ENCODE assay signal across 8 cellular contexts in the genomic region with DNA sequence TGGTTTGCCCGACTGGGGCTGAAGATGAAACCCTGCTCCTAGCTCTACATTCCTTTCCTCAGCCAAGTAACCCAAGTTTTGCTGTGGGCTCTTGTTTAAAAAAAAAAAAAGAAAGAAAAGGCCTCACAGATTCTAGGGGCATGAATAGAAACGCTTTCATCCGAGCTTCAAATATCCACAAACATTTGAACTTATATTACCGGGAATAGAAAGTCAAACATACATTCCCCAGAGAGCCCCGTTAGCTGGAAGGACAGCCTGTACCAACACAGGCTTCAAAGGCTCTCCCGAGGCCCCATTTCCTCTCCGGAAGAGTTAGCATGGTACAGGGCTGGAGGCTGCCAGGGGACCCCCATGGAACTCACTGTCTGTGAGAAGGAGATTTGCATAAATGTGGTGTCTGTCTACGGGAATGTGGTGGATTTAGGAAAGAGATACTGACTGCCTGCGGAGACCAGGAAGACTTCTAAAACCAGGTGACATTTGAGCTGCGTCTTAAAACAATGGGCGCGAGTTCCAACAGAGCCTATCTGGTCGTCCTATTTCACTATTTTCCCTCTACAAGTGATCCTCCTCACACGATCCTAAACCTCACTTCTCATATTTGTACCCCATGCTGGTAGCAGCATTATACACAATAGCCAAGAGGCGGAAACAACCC. TPM values are rescaled to one million over a fixed set of nuclear protein-coding genes. Genes with fewer than 3 reads are reported as not detected.
A peak's percentile ranks its signal among the peaks of the same experiment; 100 is the strongest.
DNase-seq lines count a peak whose midpoint lies in the region; TF ChIP-seq lines count a peak whose summit lies in the region.

No MANE protein-coding gene starts in this region.

- H3K9ac ChIP-seq in BLaER1 treated with 17β-estradiol and CSF1 and Interleukin-3, amounts not matched to agents 10 nM and 100 nM: peak overlapping the region in 5 of 11 experiments; percentile 8 to 73 (median 45); a peak in 8 of 22 replicates
- H3K9ac ChIP-seq in neural cell (ENCODE audit: low read length): peak overlapping the region; percentile 38

- H4K20me1 ChIP-seq in BLaER1 treated with 17β-estradiol and CSF1 and Interleukin-3, amounts not matched to agents 10 nM and 100 nM: no peaks in the 10 kb centered on the region; a peak in 1 of 22 replicates
- H4K20me1 ChIP-seq in neural cell (ENCODE audit: insufficient read depth): no peaks in the 10 kb centered on the region

- H3K9me2 ChIP-seq in neural cell (ENCODE audit: insufficient read depth, low read length): no peaks in the 10 kb centered on the region

- peaks cover 6 to 15% (median 13%) of the 10 kb centered on the region in 10 experiments; a peak in 16 of 20 replicates for H3K4me1 ChIP-seq in BLaER1 treated with 17β-estradiol and CSF1 and Interleukin-3, amounts not matched to agents 10 nM and 100 nM
- H3K4me1 ChIP-seq in esophagus squamous epithelium: peaks cover 0 to 19% (median 12%) of the 10 kb centered on the region in 3 donors

- H3K4me2 ChIP-seq in BLaER1 treated with 17β-estradiol and CSF1 and Interleukin-3, amounts not matched to agents 10 nM and 100 nM: peak overlapping the region; percentile 67 to 97 (median 81)
- peak overlapping the region; percentile 11 for H3K4me2 ChIP-seq in neural cell (ENCODE audit: low read length)

- TF ChIP-seq RAD21 in neural cell (conservative IDR thresholded peaks at IDR 0.05): no peak

- no peak overlapping the region for H2AFZ ChIP-seq in neural cell (ENCODE audit: low read depth, low read length)

- H3K36me3 ChIP-seq in BLaER1 treated with 17β-estradiol and CSF1 and Interleukin-3, amounts not matched to agents 10 nM and 100 nM: no peaks in the 10 kb centered on the region
- H3K36me3 ChIP-seq in esophagus squamous epithelium (no peaks in the 10 kb centered on the region), neural cell (ENCODE audit: insufficient read depth, low read length) (no peaks in the 10 kb centered on the region)

- no peak for TF ChIP-seq POLR2A in esophagus squamous epithelium (IDR thresholded peaks at IDR 0.05)

- peaks cover 6 to 23% (median 18%) of the 10 kb centered on the region in 11 experiments; a peak in 21 of 22 replicates for H3K9me3 ChIP-seq in BLaER1 treated with 17β-estradiol and CSF1 and Interleukin-3, amounts not matched to agents 10 nM and 100 nM (replicated peaks in 1 of 11)
- H3K9me3 ChIP-seq in esophagus squamous epithelium (no peaks in the 10 kb centered on the region), neural cell (ENCODE audit: low read length) (no peaks in the 10 kb centered on the region)

- CTCF ChIA-PET in RWPE1 (lab: Yijun Ruan, JAX): interaction anchor here (0.6 to 1.1 kb wide), 3 partner anchors 58 to 322 kb away, joined by 4 read pairs; no protein-coding TSS in a partner anchor

- H3K27ac ChIP-seq in BLaER1 treated with 17β-estradiol and CSF1 and Interleukin-3, amounts not matched to agents 10 nM and 100 nM: no peak overlapping the region
- peak overlapping the region; percentile 63 for H3K27ac ChIP-seq in RWPE1
- H3K27ac ChIP-seq in esophagus squamous epithelium: peak overlapping the region; percentile 59 to 80 (median 66)
- no peak overlapping the region for H3K27ac ChIP-seq in neural cell (ENCODE audit: low read length)

- peak overlapping the region; percentile 38 to 68 (median 54); a peak in 17 of 20 replicates for H3K4me3 ChIP-seq in BLaER1 treated with 17β-estradiol and CSF1 and Interleukin-3, amounts not matched to agents 10 nM and 100 nM
- H3K4me3 ChIP-seq in esophagus squamous epithelium (peak overlapping the region; percentile 41 to 75 (median 52)), neural cell (ENCODE audit: low read length) (peak overlapping the region; percentile 63)

- H3F3A ChIP-seq in neural cell (ENCODE audit: insufficient read depth, low read length, poor library complexity, severe bottlenecking): no peaks in the 10 kb centered on the region

- POLR2A ChIA-PET in RWPE1 (lab: Yijun Ruan, JAX; ENCODE audit: low non-redundant PET): no interaction called here

- TF ChIP-seq CTCF in RWPE1 (conservative IDR thresholded peaks at IDR 0.05; ENCODE audit: low read depth) (no peak), esophagus squamous epithelium (IDR thresholded peaks at IDR 0.05) (no peak), neural cell (IDR thresholded peaks at IDR 0.05; ENCODE audit: poor library complexity, severe bottlenecking) (no peak)

- no peak for DNase-seq in RWPE1 (ENCODE audit: low spot score)
- DNase-seq in esophagus squamous epithelium (lab: John Stamatoyannopoulos, UW): no peak
- no peak for DNase-seq in RKO (ENCODE audit: low spot score)
- DNase-seq in SKM-1 treated with dmso at 0.1 percent for 144 hours (lab: John Stamatoyannopoulos, UW; ENCODE audit: unreplicated experiment): no peak
- no peak for DNase-seq in occipital lobe (lab: John Stamatoyannopoulos, UW)
- DNase-seq in DMS114 treated with DMSO at 0.1 percent for 48 hours (lab: John Stamatoyannopoulos, UW; ENCODE audit: unreplicated experiment): no peak

- 56 to 58% methylated on average over 14 of the region's 15 CpGs for WGBS in esophagus squamous epithelium, 2 donors

- H3K27me3 ChIP-seq in BLaER1 treated with 17β-estradiol and CSF1 and Interleukin-3, amounts not matched to agents 10 nM and 100 nM: peaks cover 47 to 57% (median 52%) of the 10 kb centered on the region in 11 experiments
- H3K27me3 ChIP-seq in esophagus squamous epithelium: peaks cover 0 to 33% (median 0%) of the 10 kb centered on the region in 4 donors
- H3K27me3 ChIP-seq in neural cell (ENCODE audit: insufficient read depth, low read depth, low read length): peaks cover 32% of the 10 kb centered on the region

- intact Hi-C loops in esophagus squamous epithelium (cut with DNase I): loop anchor here (5.0 kb wide), 1 partner anchor 84 kb away; no protein-coding TSS in a partner anchor

- H3K79me2 ChIP-seq in neural cell (replicated peaks; ENCODE audit: insufficient read depth, low read length): no peaks in the 10 kb centered on the region

- no peak for TF ChIP-seq EP300 in neural cell (conservative IDR thresholded peaks at IDR 0.05; ENCODE audit: poor library complexity, severe bottlenecking)

TF ChIP-seq in neural cell, 6 proteins besides CTCF, POLR2A, EP300 and RAD21:
- no peak for TF ChIP-seq MXI1 (conservative IDR thresholded peaks at IDR 0.05; ENCODE audit: poor library complexity, severe bottlenecking)
- TF ChIP-seq EZH2 (IDR thresholded peaks at IDR 0.05; ENCODE audit: borderline replicate concordance, insufficient read depth, low read length, poor library complexity, severe bottlenecking): no peak
- no peak for TF ChIP-seq REST (IDR thresholded peaks at IDR 0.05; ENCODE audit: borderline replicate concordance)
- TF ChIP-seq POLR2AphosphoS5 (IDR thresholded peaks at IDR 0.05): no peak
- no peak for TF ChIP-seq TAF1 (IDR thresholded peaks at IDR 0.05; ENCODE audit: low read depth)
- TF ChIP-seq SMC3 (conservative IDR thresholded peaks at IDR 0.05; ENCODE audit: poor library complexity): no peak
TF ChIP-seq in neural cell: peak in this region for 0.

RNA-seq across cellular contexts. Expression of gene MATN3, which starts 0.7 kb away (rescaled TPM):
- total RNA-seq in esophagus squamous epithelium: 1 to 10 TPM in 1 of 4 donors, under 1 TPM in 2, not detected in 1; 0.45 to 1.3 (median 0.92) TPM
- polyA plus RNA-seq in neural cell: 0.60 and 0.90 TPM in 2 replicates
- 0.24 and 0.35 TPM in 2 replicates for polyA minus RNA-seq in neural cell
- total RNA-seq in occipital lobe: 1.1 TPM

RNA-seq across cellular contexts. Expression of gene WDR35, which starts 23.3 kb away (rescaled TPM):
- total RNA-seq in esophagus squamous epithelium: 1 to 10 TPM in 3 of 4 donors, under 1 TPM in 1; 0.83 to 7.2 (median 4.5) TPM
- polyA plus RNA-seq in neural cell: 13.5 and 14.2 TPM in 2 replicates
- polyA minus RNA-seq in neural cell: 18.7 and 19.3 TPM in 2 replicates
- 26.5 TPM for total RNA-seq in occipital lobe

RNA-seq across cellular contexts. Expression of gene LAPTM4A, which starts 38.2 kb away (rescaled TPM):
- total RNA-seq in esophagus squamous epithelium (100 to 1,000 TPM in 2 of 4 donors, 10 to 100 TPM in 2; 71.0 to 144 (median 98.2) TPM), occipital lobe (93.6 TPM)
- 81.7 and 84.0 TPM in 2 replicates for polyA plus RNA-seq in neural cell
- 50.6 and 59.5 TPM in 2 replicates for polyA minus RNA-seq in neural cell

Comparison
In these comparisons a context has a peak if more than half of its experiments do, and no peak if none do; other contexts are left out.
1. H3K27ac ChIP-seq: peak in RWPE1 (single experiment) and esophagus squamous epithelium (4 of 4); none in BLaER1 treated with 17β-estradiol and CSF1 and Interleukin-3, amounts not matched to agents 10 nM and 100 nM (0 of 11) and neural cell (single experiment).
2. Peak in every context shown above with its lines, with median percentiles within 50 percentile points of each other: H3K4me3 ChIP-seq.